ENCODE assay signal across 22 cellular contexts in genomic region chr7:42197391-42197790, GRCh38. TPM values are rescaled to one million over a fixed set of nuclear protein-coding genes. Genes with fewer than 3 reads are reported as not detected.
DNase-seq lines count a peak whose midpoint lies in the region; ATAC-seq and TF ChIP-seq lines count a peak whose summit lies in the region.
"Had no signal": no experiment of that assay in that cellular context is flagged by ENCODE, and none has a peak within 500 bp of the region (broad histone marks: within the 10 kb centered on the region; RNA-seq: fewer than 3 reads in every experiment).

No MANE protein-coding gene starts in this region.

- peaks cover 56% of the 10 kb centered on the region for H3K36me3 Mint-ChIP-seq in neural progenitor cell
- peaks cover 3% of the 10 kb centered on the region for H3K36me3 Mint-ChIP-seq in effector memory CD8-positive, alpha-beta T cell (ENCODE audit: insufficient read depth)
- H3K36me3 Mint-ChIP-seq: activated naive CD4-positive, alpha-beta T cell treated with anti-CD3 and anti-CD28 coated beads, Interleukin-2, amount 50 U/mL, for 72 hours; T-cell had no signal

- intact Hi-C loops in prostate gland (cut with DNase I): no loop called here

- no peak for ATAC-seq in GM21717 (IDR thresholded peaks at IDR 0.05; ENCODE audit: unreplicated experiment)
- ATAC-seq in effector memory CD8-positive, alpha-beta T cell (replicated peaks): no peak
- ATAC-seq: activated CD8-positive, alpha-beta T cell treated with anti-CD3 and anti-CD28 coated beads, Interleukin-2, amount 10 ng/mL, durations not matched to agents 7 days and 5 days; activated naive CD4-positive, alpha-beta T cell treated with anti-CD3 and anti-CD28 coated beads, Interleukin-2, amount 50 U/mL, for 72 hours; activated T-cell treated with anti-CD3 and anti-CD28 coated beads, Interleukin-2, amount 50 U/mL, for 72 hours; T-cell had no signal

- peak overlapping the region; percentile 78 for H3K27ac Mint-ChIP-seq in neural progenitor cell
- no peak overlapping the region for H3K27ac Mint-ChIP-seq in effector memory CD8-positive, alpha-beta T cell
- H3K27ac Mint-ChIP-seq: activated B cell treated with CpG ODN at 0.5 μM for 24 hours; activated CD8-positive, alpha-beta T cell treated with anti-CD3 and anti-CD28 coated beads, Interleukin-2, amount 10 ng/mL, durations not matched to agents 7 days and 5 days; activated naive CD4-positive, alpha-beta T cell treated with anti-CD3 and anti-CD28 coated beads, Interleukin-2, amount 50 U/mL, for 72 hours; activated T-cell treated with anti-CD3 and anti-CD28 coated beads, Interleukin-2, amount 50 U/mL, for 72 hours; CD4-positive, alpha-beta T cell had no signal

- H3K27ac ChIP-seq in neural progenitor cell (peak overlapping the region; percentile 24), prostate gland (no peak overlapping the region)
- H3K27ac ChIP-seq: brain microvascular endothelial cell, GM23248, transverse colon had no signal

- no peak overlapping the region for H2AFZ ChIP-seq in neural progenitor cell (replicated peaks)
- H2AFZ ChIP-seq: GM23248 had no signal

- no peaks in the 10 kb centered on the region for H3K9me3 ChIP-seq in neural progenitor cell (ENCODE audit: low read depth)
- H3K9me3 ChIP-seq in prostate gland: no peaks in the 10 kb centered on the region
- H3K9me3 ChIP-seq: transverse colon had no signal

- peaks cover 99% of the 10 kb centered on the region for H3K79me2 ChIP-seq in neural progenitor cell (ENCODE audit: low read depth)

- H3F3A ChIP-seq in neural progenitor cell (ENCODE audit: low read depth): peaks cover 49% of the 10 kb centered on the region

- H3K4me3 Mint-ChIP-seq in neural progenitor cell: no peak overlapping the region
- H3K4me3 Mint-ChIP-seq in effector memory CD8-positive, alpha-beta T cell: no peak overlapping the region
- H3K4me3 Mint-ChIP-seq: activated B cell treated with CpG ODN at 0.5 μM for 24 hours; activated CD8-positive, alpha-beta T cell treated with anti-CD3 and anti-CD28 coated beads, Interleukin-2, amount 10 ng/mL, durations not matched to agents 7 days and 5 days; activated T-cell treated with anti-CD3 and anti-CD28 coated beads, Interleukin-2, amount 50 U/mL, for 72 hours; CD4-positive, alpha-beta T cell; neural crest cell; T-cell had no signal

- no peak overlapping the region for H3K9ac ChIP-seq in neural progenitor cell
- H3K9ac ChIP-seq: GM23248 had no signal

- H3K4me1 ChIP-seq in neural progenitor cell (peaks cover 57% of the 10 kb centered on the region), prostate gland (replicated peaks) (no peaks in the 10 kb centered on the region)

- peaks cover 54% of the 10 kb centered on the region for H3K4me1 Mint-ChIP-seq in neural progenitor cell
- peaks cover 0 to 2% of the 10 kb centered on the region in 2 donors for H3K4me1 Mint-ChIP-seq in effector memory CD8-positive, alpha-beta T cell (ENCODE audit: low read depth in 2 of 2)

- H3K27me3 Mint-ChIP-seq in neural progenitor cell (ENCODE audit: insufficient read depth, low read depth): peaks cover 3% of the 10 kb centered on the region
- H3K27me3 Mint-ChIP-seq in effector memory CD8-positive, alpha-beta T cell: no peaks in the 10 kb centered on the region
- H3K27me3 Mint-ChIP-seq: activated B cell treated with CpG ODN at 0.5 μM for 24 hours; CD4-positive, alpha-beta T cell had no signal

- TF ChIP-seq CTCF in neural progenitor cell (IDR thresholded peaks at IDR 0.05) (no peak), prostate gland (IDR thresholded peaks at IDR 0.05) (no peak)

- H3K4me2 ChIP-seq in neural progenitor cell: peak overlapping the region; percentile 54

- no peaks in the 10 kb centered on the region for H3K9me3 Mint-ChIP-seq in neural progenitor cell
- peaks cover under 1 to 6% of the 10 kb centered on the region in 2 donors for H3K9me3 Mint-ChIP-seq in effector memory CD8-positive, alpha-beta T cell
- H3K9me3 Mint-ChIP-seq: activated B cell treated with CpG ODN at 0.5 μM for 24 hours; activated naive CD4-positive, alpha-beta T cell treated with anti-CD3 and anti-CD28 coated beads, Interleukin-2, amount 50 U/mL, for 72 hours; activated T-cell treated with anti-CD3 and anti-CD28 coated beads, Interleukin-2, amount 50 U/mL, for 72 hours; CD4-positive, alpha-beta T cell; neural crest cell; T-cell had no signal

- peaks cover 100% of the 10 kb centered on the region for H4K20me1 ChIP-seq in neural progenitor cell (ENCODE audit: low read depth)

- H3K36me3 ChIP-seq in neural progenitor cell (no peaks in the 10 kb centered on the region), prostate gland (no peaks in the 10 kb centered on the region)
- H3K36me3 ChIP-seq: brain microvascular endothelial cell, transverse colon had no signal

- TF ChIP-seq POLR2A in prostate gland (IDR thresholded peaks at IDR 0.05): no peak

- WGBS in prostate gland: 95% methylated on average over 9 of the region's 9 CpGs

- DNase-seq in EH (ENCODE audit: low read depth) (peak; percentile 84), SHP77 treated with DMSO at 0.1 percent for 48 hours (lab: John Stamatoyannopoulos, UW) (peak; percentile 90), fibroblast of gingiva (ENCODE audit: low read depth) (peak; percentile 31), neural progenitor cell (ENCODE audit: low spot score) (peak; percentile 75), prostate gland (ENCODE audit: low spot score) (no peak), activated T-cell treated with anti-CD3 and anti-CD28 coated beads for 4 hours (no peak)
- DNase-seq in effector memory CD8-positive, alpha-beta T cell: no peak
- DNase-seq: activated B cell treated with CpG ODN at 0.5 μM for 24 hours; activated CD8-positive, alpha-beta T cell treated with anti-CD3 and anti-CD28 coated beads, Interleukin-2, amount 10 ng/mL, durations not matched to agents 7 days and 5 days; activated T-cell treated with anti-CD3 and anti-CD28 coated beads, Interleukin-2, amount 50 U/mL, for 72 hours; brain microvascular endothelial cell; CD4-positive, alpha-beta T cell; DMS79; GM23248; midbrain; NCI-H187 treated with DMSO at 0.1 percent for 48 hours; stimulated activated naive CD4-positive, alpha-beta T cell; T-cell; transverse colon had no signal

- H3K27me3 ChIP-seq in neural progenitor cell: no peaks in the 10 kb centered on the region
- no peaks in the 10 kb centered on the region for H3K27me3 ChIP-seq in prostate gland (replicated peaks; ENCODE audit: insufficient read depth)
- H3K27me3 ChIP-seq: brain microvascular endothelial cell, transverse colon had no signal

- H3K4me3 ChIP-seq in neural progenitor cell: no peak overlapping the region
- no peak overlapping the region for H3K4me3 ChIP-seq in prostate gland
- H3K4me3 ChIP-seq: GM23248, transverse colon had no signal

RNA-seq across cellular contexts. Expression of gene GLI3, which starts 39.6 kb away (rescaled TPM):
- total RNA-seq in neural progenitor cell (ENCODE audit: low replicate concordance) (32.0 and 33.0 TPM in 2 replicates), prostate gland (10 to 100 TPM in 1 of 2 donors, 1 to 10 TPM in 1; 9.2 to 14.7 TPM)
- total RNA-seq: activated B cell treated with CpG ODN at 0.5 μM for 24 hours; activated CD8-positive, alpha-beta T cell treated with anti-CD3 and anti-CD28 coated beads, Interleukin-2, amount 10 ng/mL, durations not matched to agents 7 days and 5 days had no signal

Comparison
In these comparisons a context has a peak if more than half of its experiments do, and no peak if none do; other contexts are left out.
1. DNase-seq: peak in EH (single experiment), SHP77 treated with DMSO at 0.1 percent for 48 hours (single experiment), fibroblast of gingiva (single experiment) and neural progenitor cell (single experiment); none in prostate gland (single experiment), effector memory CD8-positive, alpha-beta T cell (0 of 3) and activated T-cell treated with anti-CD3 and anti-CD28 coated beads for 4 hours (single experiment).